17 cellular contexts compared by ENCODE assay signal in the genomic region with DNA sequence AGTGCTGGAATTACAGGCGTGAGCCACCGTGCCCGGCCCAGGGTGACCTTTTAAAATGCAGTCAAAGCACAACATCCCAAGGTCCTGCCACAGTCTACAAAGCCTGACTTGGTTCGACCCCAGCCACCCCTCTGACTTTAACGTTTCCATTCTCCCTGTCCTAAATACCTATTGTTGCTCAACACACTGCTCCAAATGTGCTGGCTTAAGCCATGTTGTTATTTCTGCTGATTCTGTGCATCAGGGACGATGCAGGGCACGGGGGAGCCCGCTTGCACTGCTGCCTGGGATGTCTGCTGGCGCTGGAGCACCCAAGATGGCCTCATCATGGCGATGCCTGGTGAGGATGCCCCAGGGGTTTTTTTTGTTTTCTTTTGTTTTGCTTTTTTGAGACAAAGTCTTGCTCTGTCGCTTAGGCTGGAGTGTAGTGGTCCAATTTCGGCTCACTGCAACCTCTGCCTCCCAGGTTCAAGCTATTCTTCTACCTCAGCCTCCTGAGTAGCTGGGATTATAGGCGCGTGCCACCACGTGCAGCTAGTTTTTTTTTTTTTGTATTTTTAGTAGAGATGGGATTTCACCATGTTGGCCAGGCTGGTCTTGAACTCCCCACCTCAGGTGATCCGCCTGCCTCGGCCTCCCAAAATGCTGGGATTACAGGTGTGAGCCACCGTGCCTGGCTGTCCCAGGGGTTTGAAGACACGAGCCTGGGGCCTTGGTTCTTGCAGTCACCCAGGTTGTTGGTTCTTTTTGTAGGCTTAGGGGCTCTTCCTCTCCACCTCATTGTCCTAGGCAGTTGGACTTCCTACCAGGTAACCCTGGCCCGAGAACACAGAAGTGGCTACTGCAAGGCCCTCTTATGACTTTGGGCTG. TPM values are rescaled to one million over a fixed set of nuclear protein-coding genes. Genes with fewer than 3 reads are reported as not detected.
A peak's percentile ranks its signal among the peaks of the same experiment; 100 is the strongest.
DNase-seq lines count a peak whose midpoint lies in the region; ATAC-seq and TF ChIP-seq lines count a peak whose summit lies in the region.
"Had no signal": no experiment of that assay in that cellular context is flagged by ENCODE, and none has a peak within 500 bp of the region (broad histone marks: within the 10 kb centered on the region; RNA-seq: fewer than 3 reads in every experiment).

No MANE protein-coding gene starts in this region.

- ATAC-seq in RWPE2 (ENCODE audit: low read depth) (no peak), HG02885 (IDR thresholded peaks at IDR 0.05; ENCODE audit: poor library complexity, unreplicated experiment) (no peak), HG02981 (IDR thresholded peaks at IDR 0.05; ENCODE audit: unreplicated experiment) (no peak)
- ATAC-seq: GM12878, Right ventricle myocardium inferior had no signal

- CTCF ChIA-PET in HEK293 (lab: Yijun Ruan, JAX): interaction anchor here (1.3 kb wide), 1 partner anchor 22 kb away, joined by 4 read pairs; no protein-coding TSS in a partner anchor

- peaks cover 45% of the 10 kb centered on the region for H3K36me3 Mint-ChIP-seq in endodermal cell (ENCODE audit: low read depth)

- H3K9me3 Mint-ChIP-seq in endodermal cell: peaks cover 25% of the 10 kb centered on the region
- H3K9me3 Mint-ChIP-seq: CD4-positive, alpha-beta T cell had no signal

- DNase-seq in RWPE2 (ENCODE audit: low spot score) (no peak), endodermal cell (no peak), spleen (peak; percentile 34), occipital lobe (lab: John Stamatoyannopoulos, UW) (no peak)
- DNase-seq: ACHN; CD4-positive, alpha-beta T cell; DMS79; KG1; NCI-H1092 treated with DMSO at 0.1 percent for 48 hours; NCI-H1694 treated with DMSO at 0.1 percent for 48 hours had no signal

- H3K4me1 Mint-ChIP-seq in endodermal cell: peaks cover 21% of the 10 kb centered on the region

- no peaks in the 10 kb centered on the region for H3K27me3 Mint-ChIP-seq in endodermal cell (ENCODE audit: insufficient read depth)

- TF ChIP-seq POLR2A in spleen (IDR thresholded peaks at IDR 0.05): no peak

- no peak overlapping the region for H3K27ac ChIP-seq in HEK293 (ENCODE audit: extremely low read depth, low read depth, low read length)
- H3K27ac ChIP-seq in RWPE2 (ENCODE audit: poor library complexity, severe bottlenecking): peak overlapping the region; percentile 88
- peak overlapping the region; percentile 81 for H3K27ac ChIP-seq in endodermal cell (ENCODE audit: low read depth, low read length)
- H3K27ac ChIP-seq in spleen: no peak overlapping the region
- H3K27ac ChIP-seq: HL-60, PC-9 had no signal

- intact Hi-C loops in spleen (cut with DNase I; ENCODE audit: low total_unique reads): no loop called here

- no peaks in the 10 kb centered on the region for H3K9me3 ChIP-seq in HEK293 (ENCODE audit: control insufficient read depth, insufficient read depth, low read depth, low read length)
- peaks cover 3% of the 10 kb centered on the region for H3K9me3 ChIP-seq in RWPE2 (ENCODE audit: severe bottlenecking)
- peaks cover 18% of the 10 kb centered on the region for H3K9me3 ChIP-seq in endodermal cell (ENCODE audit: control insufficient read depth, low read length)
- peaks cover 0 to 12% (median 9%) of the 10 kb centered on the region in 8 donors for H3K9me3 ChIP-seq in spleen

- H3K36me3 ChIP-seq in HEK293 (ENCODE audit: control insufficient read depth in 2 of 2, insufficient read depth in 1 of 2, low read length in 2 of 2) (peaks cover 0 to 11% of the 10 kb centered on the region in 2 experiments; a peak in 2 of 3 replicates), RWPE2 (ENCODE audit: low read depth) (peaks cover 21% of the 10 kb centered on the region), endodermal cell (ENCODE audit: control insufficient read depth, insufficient read depth, low read length) (peaks cover 33% of the 10 kb centered on the region), spleen (no peaks in the 10 kb centered on the region)

- H3K27me3 ChIP-seq in RWPE2 (ENCODE audit: insufficient read depth, poor library complexity, severe bottlenecking): no peaks in the 10 kb centered on the region
- H3K27me3 ChIP-seq in endodermal cell (ENCODE audit: control insufficient read depth, insufficient read depth, low read length, poor library complexity, severe bottlenecking): no peaks in the 10 kb centered on the region
- H3K27me3 ChIP-seq in spleen (replicated peaks in 1 of 7): no peaks in the 10 kb centered on the region

- no peak overlapping the region for H3K4me3 Mint-ChIP-seq in endodermal cell
- H3K4me3 Mint-ChIP-seq: CD4-positive, alpha-beta T cell had no signal

- no peak overlapping the region for H3K27ac Mint-ChIP-seq in endodermal cell
- H3K27ac Mint-ChIP-seq: CD4-positive, alpha-beta T cell had no signal

- H3K4me1 ChIP-seq in HEK293 (ENCODE audit: control insufficient read depth, insufficient read depth, low read length) (no peaks in the 10 kb centered on the region), RWPE2 (ENCODE audit: insufficient read depth, poor library complexity, severe bottlenecking) (peaks cover 44% of the 10 kb centered on the region), endodermal cell (ENCODE audit: control insufficient read depth, insufficient read depth, low read length) (peaks cover 7% of the 10 kb centered on the region), spleen (no peaks in the 10 kb centered on the region)

- no peak overlapping the region for H3K9ac ChIP-seq in endodermal cell (ENCODE audit: extremely low read depth, low read length, poor library complexity, severe bottlenecking)

- POLR2A ChIA-PET in HEK293 (lab: Yijun Ruan, JAX): no interaction called here

- H3K4me3 ChIP-seq in HEK293 (ENCODE audit: low read depth, low read length) (no peak overlapping the region), RWPE2 (ENCODE audit: severe bottlenecking) (no peak overlapping the region), endodermal cell (ENCODE audit: low read length) (no peak overlapping the region), spleen (no peak overlapping the region)
- H3K4me3 ChIP-seq: GM12878, PC-9 had no signal

- TF ChIP-seq CTCF in HEK293 (tag by site-specific recombination; IDR thresholded peaks at IDR 0.05) (no peak), RWPE2 (IDR thresholded peaks at IDR 0.05; ENCODE audit: poor library complexity, severe bottlenecking) (no peak), endodermal cell (conservative IDR thresholded peaks at IDR 0.05) (no peak), spleen (IDR thresholded peaks at IDR 0.05 in 8 of 11, conservative IDR thresholded peaks at IDR 0.05 in 3 of 11) (no peak)

- WGBS in endodermal cell (ENCODE audit: insufficient coverage in 1 of 2, insufficient read length in 1 of 2), 2 experiments: 93 to 97% methylated on average over 11 to 17 of the region's 20 CpGs
- 88 to 93% (median 90%) methylated on average over 20 of the region's 20 CpGs for WGBS in spleen, 5 donors

TF ChIP-seq in HEK293, 187 proteins besides CTCF, POLR2A, EP300 and RAD21:
- TF ChIP-seq, protein P1, sequence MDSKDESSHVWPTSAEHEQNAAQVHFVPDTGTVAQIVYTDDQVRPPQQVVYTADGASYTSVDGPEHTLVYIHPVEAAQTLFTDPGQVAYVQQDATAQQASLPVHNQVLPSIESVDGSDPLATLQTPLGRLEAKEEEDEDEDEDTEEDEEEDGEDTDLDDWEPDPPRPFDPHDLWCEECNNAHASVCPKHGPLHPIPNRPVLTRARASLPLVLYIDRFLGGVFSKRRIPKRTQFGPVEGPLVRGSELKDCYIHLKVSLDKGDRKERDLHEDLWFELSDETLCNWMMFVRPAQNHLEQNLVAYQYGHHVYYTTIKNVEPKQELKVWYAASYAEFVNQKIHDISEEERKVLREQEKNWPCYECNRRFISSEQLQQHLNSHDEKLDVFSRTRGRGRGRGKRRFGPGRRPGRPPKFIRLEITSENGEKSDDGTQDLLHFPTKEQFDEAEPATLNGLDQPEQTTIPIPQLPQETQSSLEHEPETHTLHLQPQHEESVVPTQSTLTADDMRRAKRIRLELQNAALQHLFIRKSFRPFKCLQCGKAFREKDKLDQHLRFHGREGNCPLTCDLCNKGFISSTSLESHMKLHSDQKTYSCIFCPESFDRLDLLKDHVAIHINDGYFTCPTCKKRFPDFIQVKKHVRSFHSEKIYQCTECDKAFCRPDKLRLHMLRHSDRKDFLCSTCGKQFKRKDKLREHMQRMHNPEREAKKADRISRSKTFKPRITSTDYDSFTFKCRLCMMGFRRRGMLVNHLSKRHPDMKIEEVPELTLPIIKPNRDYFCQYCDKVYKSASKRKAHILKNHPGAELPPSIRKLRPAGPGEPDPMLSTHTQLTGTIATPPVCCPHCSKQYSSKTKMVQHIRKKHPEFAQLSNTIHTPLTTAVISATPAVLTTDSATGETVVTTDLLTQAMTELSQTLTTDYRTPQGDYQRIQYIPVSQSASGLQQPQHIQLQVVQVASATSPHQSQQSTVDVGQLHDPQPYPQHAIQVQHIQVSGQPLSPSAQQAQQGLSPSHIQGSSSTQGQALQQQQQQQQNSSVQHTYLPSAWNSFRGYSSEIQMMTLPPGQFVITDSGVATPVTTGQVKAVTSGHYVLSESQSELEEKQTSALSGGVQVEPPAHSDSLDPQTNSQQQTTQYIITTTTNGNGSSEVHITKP (tag by site-specific recombination; IDR thresholded peaks at IDR 0.05): peak; percentile 61
- no peak for TF ChIP-seq ZNF138 (tag by site-specific recombination; IDR thresholded peaks at IDR 0.05; ENCODE audit: borderline replicate concordance)

RNA-seq across cellular contexts. Expression of a gene that starts 22.9 kb away (rescaled TPM):
- total RNA-seq in endodermal cell: 10 to 100 TPM; 14.9 to 16.6 TPM
- 8.0 TPM for polyA plus RNA-seq in endodermal cell (2013, experiment 1 of 2)
- 8.5 TPM for polyA plus RNA-seq in endodermal cell (2013, experiment 2 of 2)
- total RNA-seq in spleen: under 1 TPM; 0.23 to 0.60 (median 0.37) TPM
- polyA plus RNA-seq in spleen: under 1 TPM; 0.15 to 0.38 (median 0.20) TPM
- total RNA-seq in occipital lobe: 2.8 TPM
- total RNA-seq: CD4-positive, alpha-beta T cell; GM12878 had no signal

Comparison
In these comparisons a context has a peak if more than half of its experiments do, and no peak if none do; other contexts are left out.
1. H3K27ac ChIP-seq: peak in RWPE2 (single experiment) and endodermal cell (single experiment); none in HEK293 (single experiment) and spleen (0 of 8).